ENCODE assay signal across 8 cellular contexts in genomic region chr15:51751687-51752683, GRCh38. TPM values are rescaled to one million over a fixed set of nuclear protein-coding genes. Genes with fewer than 3 reads are reported as not detected.
DNase-seq lines count a peak whose midpoint lies in the region; ATAC-seq, FAIRE-seq and TF ChIP-seq lines count a peak whose summit lies in the region.

No MANE protein-coding gene starts in this region.

- POLR2A ChIA-PET in BJ (lab: Charles Lee) (no interaction called here), RWPE1 (lab: Yijun Ruan, JAX; ENCODE audit: low non-redundant PET) (no interaction called here), HepG2 (lab: Yijun Ruan, JAX) (no interaction called here)

- in situ Hi-C loops in HepG2 (cut with HindIII; ENCODE audit: extremely low pct_ligation_motif_present, low pct_unique_long_range_greater_than_20kb): no loop called here

- H2AFZ ChIP-seq in HepG2 (ENCODE audit: low read length): no peak overlapping the region

- 16% methylated on average over 11 of the region's 73 CpGs for WGBS in HepG2 (ENCODE audit: low lambda C conversion rate)

- no peak for FAIRE-seq in HepG2 (lab: Jason Lieb, UNC)

- DNase-seq in BJ (ENCODE audit: low read depth): no peak
- DNase-seq in RWPE1 (ENCODE audit: low spot score): peak; percentile 43
- peak; percentile 40 for DNase-seq in choroid plexus epithelial cell (ENCODE audit: low read depth)
- DNase-seq in HepG2 (ENCODE audit: low spot score): no peak
- DNase-seq in substantia nigra (lab: John Stamatoyannopoulos, UW): peak in 23 of 49 donors; percentile 15 to 70 (median 31)
- no peak for DNase-seq in effector CD8-positive, alpha-beta T cell (lab: John Stamatoyannopoulos, UW)

- no peak overlapping the region for H3K9ac ChIP-seq in HepG2 (ENCODE audit: insufficient read depth, low read depth, low read length)

- H3K79me2 ChIP-seq in HepG2 (ENCODE audit: insufficient read depth, low read length): no peaks in the 10 kb centered on the region

- no peak for TF ChIP-seq RAD21 in HepG2 (CRISPR knock-in tag; IDR thresholded peaks at IDR 0.05)

- no peaks in the 10 kb centered on the region for H3K4me1 ChIP-seq in HepG2 (ENCODE audit: insufficient read depth, low read length)

- intact Hi-C loops in HepG2 (cut with micrococcal nuclease; ENCODE audit: unreplicated experiment): no loop called here

- TF ChIP-seq POLR2A in HepG2 (IDR thresholded peaks at IDR 0.05; ENCODE audit: insufficient read depth in 1 of 2, low read depth in 2 of 2, low read length in 2 of 2): no peak

- peak overlapping the region; percentile 44 for H3K27ac ChIP-seq in RWPE1
- no peak overlapping the region for H3K27ac ChIP-seq in HepG2 (ENCODE audit: extremely low read length, insufficient read depth, low read length)
- H3K27ac ChIP-seq in substantia nigra (ENCODE audit: low read depth, low read length, poor library complexity, severe bottlenecking): peak overlapping the region; percentile 68

- CTCF ChIA-PET in BJ (lab: Yijun Ruan, JAX): interaction anchor here (0.5 to 1.0 kb wide), 3 partner anchors 17 to 189 kb away, joined by 3 read pairs; no protein-coding TSS in a partner anchor
- CTCF ChIA-PET in RWPE1 (lab: Yijun Ruan, JAX): interaction anchor here (0.6 to 0.9 kb wide), 2 partner anchors 24 to 177 kb away, joined by 3 read pairs; no protein-coding TSS in a partner anchor
- CTCF ChIA-PET in HepG2 (lab: Yijun Ruan, JAX; ENCODE audit: low intra/inter-chr PET ratio, low total read pairs): no interaction called here

- ATAC-seq in GM18868 (IDR thresholded peaks at IDR 0.05; ENCODE audit: unreplicated experiment) (peak; percentile 39), HG03103 (IDR thresholded peaks at IDR 0.05; ENCODE audit: low read depth, unreplicated experiment) (peak; percentile 31), HepG2 (peak; percentile 76)

- H3K27me3 ChIP-seq in BJ (ENCODE audit: control insufficient read depth, insufficient read depth, low read length): peaks cover 12% of the 10 kb centered on the region
- H3K27me3 ChIP-seq in HepG2 (ENCODE audit: control insufficient read depth in 1 of 2, insufficient read depth in 2 of 2, low read length in 2 of 2): peaks cover 4 to 69% of the 10 kb centered on the region in 2 experiments; a peak in 4 of 5 replicates

- peak overlapping the region; percentile 76 for H3K4me2 ChIP-seq in HepG2 (ENCODE audit: low read depth, low read length)

- no TSS peak for BruUV-seq in HepG2 (replicated peaks; lab: Mats Ljungman, UMichigan)

- H3K4me3 ChIP-seq in BJ (ENCODE audit: low read depth, low read length): peak overlapping the region; percentile 51
- peak overlapping the region; percentile 66 for H3K4me3 ChIP-seq in choroid plexus epithelial cell (ENCODE audit: low read depth, low read length)
- H3K4me3 ChIP-seq in HepG2 (replicated peaks in 1 of 3; ENCODE audit: insufficient read depth in 1 of 3, low read depth in 2 of 3, low read length in 3 of 3): peak overlapping the region; percentile 44 to 67 (median 55)

- TF ChIP-seq EP300 in HepG2 (IDR thresholded peaks at IDR 0.05; ENCODE audit: low read depth in 2 of 2, low read length in 2 of 2) (no peak), HepG2 (CRISPR knock-in tag; IDR thresholded peaks at IDR 0.05; ENCODE audit: borderline replicate concordance) (no peak)

- no peaks in the 10 kb centered on the region for H4K20me1 ChIP-seq in HepG2 (ENCODE audit: insufficient read depth, low read length)

- no peaks in the 10 kb centered on the region for H3K9me3 ChIP-seq in HepG2 (ENCODE audit: low read length)

- H3K36me3 ChIP-seq in BJ (ENCODE audit: control insufficient read depth, insufficient read depth, low read length): no peaks in the 10 kb centered on the region
- no peaks in the 10 kb centered on the region for H3K36me3 ChIP-seq in HepG2 (replicated peaks in 1 of 2; ENCODE audit: control insufficient read depth in 1 of 2, insufficient read depth in 2 of 2, low read length in 2 of 2)

- TF ChIP-seq CTCF in BJ (IDR thresholded peaks at IDR 0.05; ENCODE audit: insufficient read depth, low read depth, low read length) (no peak), RWPE1 (conservative IDR thresholded peaks at IDR 0.05; ENCODE audit: low read depth) (no peak), choroid plexus epithelial cell (conservative IDR thresholded peaks at IDR 0.05; ENCODE audit: low read depth, low read length) (no peak), HepG2 (CRISPR knock-in tag; IDR thresholded peaks at IDR 0.05) (no peak)

TF ChIP-seq in HepG2, 621 proteins besides CTCF, POLR2A, EP300 and RAD21 (continues in another document):
- TF ChIP-seq GABPA (IDR thresholded peaks at IDR 0.05; ENCODE audit: low read depth, low read length) (0 out of 2 replicates have a peak, but pooled peaks have one; percentile 13), GABPA (CRISPR knock-in tag; IDR thresholded peaks at IDR 0.05; ENCODE audit: low read depth) (no peak), REXO4 (CRISPR knock-in tag; IDR thresholded peaks at IDR 0.05; ENCODE audit: borderline replicate concordance) (no peak), ZNF777 (CRISPR knock-in tag; IDR thresholded peaks at IDR 0.05) (0 out of 2 replicates have a peak, but pooled peaks have one; percentile 42), CBX2 (IDR thresholded peaks at IDR 0.05; ENCODE audit: low read depth, low read length) (peak; percentile 69; the same call in 1 of the 2 replicates), CBX2 (CRISPR knock-in tag; IDR thresholded peaks at IDR 0.05; ENCODE audit: low read depth) (no peak), ZNF883 (CRISPR knock-in tag; IDR thresholded peaks at IDR 0.05; ENCODE audit: not compliant biosample characterization) (no peak)

RNA-seq across cellular contexts. Expression of gene TMOD2, which starts 0.6 kb away (rescaled TPM):
- polyA plus RNA-seq in BJ (2011; rRNA removed): 1.1 and 2.2 TPM in 2 replicates
- polyA minus RNA-seq in BJ (2011; rRNA and poly(A)+ RNA removed): 0.81 and 1.5 TPM in 2 replicates
- total RNA-seq in HepG2 (2016; rRNA removed; fragmentation: Illumina TruSeq; extraction: Trizol): 0.02 and 0.14 TPM in 2 replicates
- under 0.01 TPM in 1 of 2 replicates, not detected in the other for total RNA-seq in HepG2 (2016; cell fraction: cytosol; rRNA removed; fragmentation: Illumina TruSeq; extraction: Trizol; ENCODE audit: low read depth)
- 0.01 and 0.04 TPM in 2 replicates for total RNA-seq in HepG2 (2016; cell fraction: insoluble cytoplasmic fraction; rRNA removed; fragmentation: Illumina TruSeq; extraction: Trizol)
- 0.03 TPM in 1 of 2 replicates, not detected in the other for total RNA-seq in HepG2 (2016; cell fraction: membrane; rRNA removed; fragmentation: Illumina TruSeq; extraction: Trizol)
- total RNA-seq in HepG2 (2016; cell fraction: nucleus; rRNA removed; fragmentation: Illumina TruSeq; extraction: Trizol): 0.16 TPM in 2 replicates
- 0.01 and 0.21 TPM in 2 replicates for polyA plus RNA-seq in HepG2 (2011; rRNA removed)
- polyA plus RNA-seq in HepG2 (2011; cell fraction: cytosol; rRNA removed): 0.05 TPM in 1 of 2 replicates, not detected in the other
- 0.03 and 0.05 TPM in 2 replicates for polyA plus RNA-seq in HepG2 (2011; cell fraction: nucleus; rRNA removed)
- polyA plus RNA-seq in HepG2 (2012): 0.04 TPM in 1 of 2 replicates, not detected in the other
- 0.09 and 0.16 TPM in 2 replicates for polyA plus RNA-seq in HepG2 (2016; cell fraction: cytosol; fragmentation: Illumina TruSeq; extraction: Trizol; ENCODE audit: low read depth)
- 0.02 and 0.17 TPM in 2 replicates for polyA plus RNA-seq in HepG2 (2016; cell fraction: insoluble cytoplasmic fraction; fragmentation: Illumina TruSeq; extraction: Trizol; ENCODE audit: low read depth)
- polyA plus RNA-seq in HepG2 (2016; cell fraction: membrane; fragmentation: Illumina TruSeq; extraction: Trizol; ENCODE audit: low read depth): not detected in 2 replicates
- polyA plus RNA-seq in HepG2 (2016; cell fraction: nucleus; fragmentation: Illumina TruSeq; extraction: Trizol; ENCODE audit: insufficient read depth, low read depth): not detected in 2 replicates
- 0.09 TPM in 1 of 2 replicates, not detected in the other for polyA minus RNA-seq in HepG2 (2011; rRNA and poly(A)+ RNA removed; ENCODE audit: low replicate concordance)
- polyA minus RNA-seq in HepG2 (2011; cell fraction: cytosol; rRNA and poly(A)+ RNA removed): not detected in 2 replicates
- under 0.01 and 0.37 TPM in 2 replicates for polyA minus RNA-seq in HepG2 (2011; cell fraction: nucleus; rRNA and poly(A)+ RNA removed)

RNA-seq across cellular contexts. Expression of gene LYSMD2, which starts 14.5 kb away (rescaled TPM):
- 3.4 and 5.8 TPM in 2 replicates for polyA plus RNA-seq in BJ (2011; rRNA removed)
- polyA minus RNA-seq in BJ (2011; rRNA and poly(A)+ RNA removed): 0.43 and 0.82 TPM in 2 replicates
- 0.20 and 0.27 TPM in 2 replicates for total RNA-seq in HepG2 (2016; rRNA removed; fragmentation: Illumina TruSeq; extraction: Trizol)
- not detected in 2 replicates for total RNA-seq in HepG2 (2016; cell fraction: cytosol; rRNA removed; fragmentation: Illumina TruSeq; extraction: Trizol; ENCODE audit: low read depth)
- 0.12 and 0.15 TPM in 2 replicates for total RNA-seq in HepG2 (2016; cell fraction: insoluble cytoplasmic fraction; rRNA removed; fragmentation: Illumina TruSeq; extraction: Trizol)
- total RNA-seq in HepG2 (2016; cell fraction: membrane; rRNA removed; fragmentation: Illumina TruSeq; extraction: Trizol): 0.15 TPM in 1 of 2 replicates, not detected in the other
- total RNA-seq in HepG2 (2016; cell fraction: nucleus; rRNA removed; fragmentation: Illumina TruSeq; extraction: Trizol): not detected in 2 replicates
- polyA plus RNA-seq in HepG2 (2011; rRNA removed): 0.05 and 0.09 TPM in 2 replicates
- 0.06 and 0.08 TPM in 2 replicates for polyA plus RNA-seq in HepG2 (2011; cell fraction: cytosol; rRNA removed)
- not detected in 2 replicates for polyA plus RNA-seq in HepG2 (2011; cell fraction: nucleus; rRNA removed)
- not detected in 2 replicates for polyA plus RNA-seq in HepG2 (2012)
- not detected in 2 replicates for polyA plus RNA-seq in HepG2 (2016; cell fraction: cytosol; fragmentation: Illumina TruSeq; extraction: Trizol; ENCODE audit: low read depth)
- polyA plus RNA-seq in HepG2 (2016; cell fraction: insoluble cytoplasmic fraction; fragmentation: Illumina TruSeq; extraction: Trizol; ENCODE audit: low read depth): 0.33 TPM in 1 of 2 replicates, not detected in the other
- not detected in 2 replicates for polyA plus RNA-seq in HepG2 (2016; cell fraction: membrane; fragmentation: Illumina TruSeq; extraction: Trizol; ENCODE audit: low read depth)
- polyA plus RNA-seq in HepG2 (2016; cell fraction: nucleus; fragmentation: Illumina TruSeq; extraction: Trizol; ENCODE audit: insufficient read depth, low read depth): 0.27 TPM in 1 of 2 replicates, not detected in the other
- 2.9 TPM in 1 of 2 replicates, not detected in the other for polyA minus RNA-seq in HepG2 (2011; rRNA and poly(A)+ RNA removed; ENCODE audit: low replicate concordance)
- polyA minus RNA-seq in HepG2 (2011; cell fraction: cytosol; rRNA and poly(A)+ RNA removed): not detected in 2 replicates
- polyA minus RNA-seq in HepG2 (2011; cell fraction: nucleus; rRNA and poly(A)+ RNA removed): not detected in 2 replicates

Comparison
In these comparisons a context has a peak if more than half of its experiments do, and no peak if none do; other contexts are left out.
1. DNase-seq: peak in RWPE1 (single experiment) and choroid plexus epithelial cell (single experiment); none in BJ (single experiment), HepG2 (single experiment) and effector CD8-positive, alpha-beta T cell (single experiment).
2. Peak in every context shown above with its lines, with median percentiles within 50 percentile points of each other: H3K4me3 ChIP-seq and ATAC-seq.